Comparison of ENCODE assay signal across 8 cellular contexts in the genomic region with DNA sequence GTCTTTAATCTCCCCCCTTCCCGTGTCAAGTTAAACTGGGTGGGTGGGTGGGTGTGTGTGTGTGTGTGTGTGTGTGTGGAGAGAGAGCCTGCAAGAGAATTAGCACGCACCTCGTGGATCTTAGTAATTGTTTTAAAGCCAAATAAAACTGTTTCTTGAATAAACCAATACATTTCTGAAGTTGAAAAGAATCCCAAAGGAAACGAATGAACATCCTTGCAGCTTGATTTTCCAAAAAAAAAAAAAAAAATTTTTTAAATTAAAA. TPM values are rescaled to one million over a fixed set of nuclear protein-coding genes. Genes with fewer than 3 reads are reported as not detected.
DNase-seq lines count a peak whose midpoint lies in the region; ATAC-seq and TF ChIP-seq lines count a peak whose summit lies in the region.

No MANE protein-coding gene starts in this region.

- H3K27ac Mint-ChIP-seq in Caco-2 (ENCODE audit: unreplicated experiment) (peak overlapping the region; percentile 93), nephron progenitor cell (peak overlapping the region; percentile 55)

- H3K27ac ChIP-seq in colonic mucosa: peak overlapping the region; percentile 100

- no peaks in the 10 kb centered on the region for H3K27me3 ChIP-seq in Caco-2 (replicated peaks; ENCODE audit: control insufficient read depth, insufficient read depth, low read length)
- no peaks in the 10 kb centered on the region for H3K27me3 ChIP-seq in colonic mucosa

- no peak for DNase-seq in Caco-2
- DNase-seq in LHCN-M2 (ENCODE audit: low read depth): peak; percentile 23
- no peak for DNase-seq in colonic mucosa
- DNase-seq in nephron progenitor cell: no peak
- no peak for DNase-seq in GM13976 (ENCODE audit: low spot score)
- DNase-seq in posterior vena cava (ENCODE audit: low spot score): no peak

- no peaks in the 10 kb centered on the region for H3K36me3 ChIP-seq in Caco-2 (ENCODE audit: control insufficient read depth, insufficient read depth, low read length)
- H3K36me3 ChIP-seq in colonic mucosa: no peaks in the 10 kb centered on the region

- intact Hi-C loops in Caco-2 (cut with micrococcal nuclease; ENCODE audit: unreplicated experiment): no loop called here
- intact Hi-C loops in colonic mucosa (cut with DNase I): loop anchor here (10.0 kb wide), 1 partner anchor 63 kb away; no protein-coding TSS in a partner anchor
- intact Hi-C loops in posterior vena cava (cut with DNase I): loop anchor here in 1 of 2 donors (5.0 kb wide), 1 partner anchor 34 kb away; a partner anchor contains a TSS

- H3K4me1 Mint-ChIP-seq in Caco-2 (ENCODE audit: low read depth, unreplicated experiment) (no peaks in the 10 kb centered on the region), nephron progenitor cell (peaks cover 29% of the 10 kb centered on the region)

- H3K9me3 Mint-ChIP-seq in Caco-2 (ENCODE audit: unreplicated experiment): no peaks in the 10 kb centered on the region
- H3K9me3 Mint-ChIP-seq in nephron progenitor cell: no peaks in the 10 kb centered on the region

- TF ChIP-seq POLR2A in GM18505 (IDR thresholded peaks at IDR 0.05; ENCODE audit: borderline replicate concordance, extremely low read depth, insufficient read depth, insufficient read length): no peak

- in situ Hi-C loops in GM13976 (cut with MboI; ENCODE audit: low sequenced_read_pairs, unreplicated experiment): no loop called here

- peaks cover 36% of the 10 kb centered on the region for H3K36me3 Mint-ChIP-seq in Caco-2 (ENCODE audit: insufficient read depth, unreplicated experiment)
- H3K36me3 Mint-ChIP-seq in nephron progenitor cell (ENCODE audit: low read depth): no peaks in the 10 kb centered on the region

- no peaks in the 10 kb centered on the region for H3K27me3 Mint-ChIP-seq in Caco-2 (ENCODE audit: insufficient read depth, unreplicated experiment)
- H3K27me3 Mint-ChIP-seq in nephron progenitor cell (ENCODE audit: low read depth, poor library complexity): no peaks in the 10 kb centered on the region

- BruUV-seq in Caco-2 (replicated peaks; lab: Mats Ljungman, UMichigan): no TSS peak

- H3K4me3 ChIP-seq in Caco-2 (ENCODE audit: low read depth, low read length) (peak overlapping the region; percentile 88), colonic mucosa (peak overlapping the region; percentile 86)

- H3K9ac ChIP-seq in colonic mucosa (ENCODE audit: low read depth in 2 of 2, low read length in 2 of 2): peak overlapping the region in 1 of 2 donors; percentile 70

- H3K9me3 ChIP-seq in Caco-2 (no peaks in the 10 kb centered on the region), colonic mucosa (no peaks in the 10 kb centered on the region)

- CTCF ChIA-PET in Caco-2 (lab: Charles Lee): interaction anchor here (0.7 kb wide), 1 partner anchor 34 kb away, joined by 5 read pairs; no protein-coding TSS in a partner anchor

- H3K4me3 Mint-ChIP-seq in Caco-2 (ENCODE audit: unreplicated experiment): peak overlapping the region; percentile 94
- peak overlapping the region; percentile 93 for H3K4me3 Mint-ChIP-seq in nephron progenitor cell

- no peak for TF ChIP-seq CTCF in Caco-2 (IDR thresholded peaks at IDR 0.05; ENCODE audit: insufficient read depth in 1 of 2, low read depth in 1 of 2, low read length in 1 of 2, severe bottlenecking in 1 of 2, unreplicated experiment in 1 of 2)
- no peak for TF ChIP-seq CTCF in colonic mucosa (IDR thresholded peaks at IDR 0.05)
- TF ChIP-seq CTCF in nephron progenitor cell (IDR thresholded peaks at IDR 0.05): no peak
- TF ChIP-seq CTCF in GM13976 (IDR thresholded peaks at IDR 0.05; ENCODE audit: borderline replicate concordance, control extremely low read depth, extremely low read depth, insufficient read depth, missing control alignments): no peak

- H3K4me1 ChIP-seq in Caco-2: peaks cover 31% of the 10 kb centered on the region
- H3K4me1 ChIP-seq in colonic mucosa: peaks cover 9% of the 10 kb centered on the region

- ATAC-seq in GM18505 (IDR thresholded peaks at IDR 0.05; ENCODE audit: unreplicated experiment): no peak
- no peak for ATAC-seq in GM21529 (IDR thresholded peaks at IDR 0.05; ENCODE audit: unreplicated experiment)

- POLR2A ChIA-PET in Caco-2 (lab: Charles Lee): interaction anchor here (0.6 to 2.9 kb wide), 11 partner anchors 8 to 475 kb away, joined by 3 to 52 read pairs (median 4); a partner anchor contains a TSS

RNA-seq across cellular contexts. Expression of a gene that starts 0.4 kb away (rescaled TPM):
- 5.0 and 5.3 TPM in 2 replicates for total RNA-seq in Caco-2 (2022)
- total RNA-seq in LHCN-M2 (2014; rRNA removed): 4.5 and 6.1 TPM in 2 replicates
- 2.2 TPM for polyA plus RNA-seq in LHCN-M2 (2012)
- total RNA-seq in colonic mucosa: 10 to 100 TPM; 11.5 to 15.3 TPM
- total RNA-seq in posterior vena cava: 10 to 100 TPM; 16.9 to 18.5 TPM

RNA-seq across cellular contexts. Expression of a gene that starts 35.6 kb away (rescaled TPM):
- total RNA-seq in Caco-2 (2022) (17.0 and 20.4 TPM in 2 replicates), LHCN-M2 (2014; rRNA removed) (42.8 and 48.3 TPM in 2 replicates), colonic mucosa (10 to 100 TPM; 24.2 to 24.8 TPM), posterior vena cava (10 to 100 TPM; 13.9 to 16.2 TPM)
- 18.9 TPM for polyA plus RNA-seq in LHCN-M2 (2012)

RNA-seq across cellular contexts. Expression of a gene that starts 59.1 kb away (rescaled TPM):
- not detected in 2 replicates for total RNA-seq in Caco-2 (2022)
- 2.1 and 2.6 TPM in 2 replicates for total RNA-seq in LHCN-M2 (2014; rRNA removed)
- polyA plus RNA-seq in LHCN-M2 (2012): 3.4 TPM
- under 1 TPM; 0.32 to 0.35 TPM for total RNA-seq in colonic mucosa
- total RNA-seq in posterior vena cava: 1 to 10 TPM in 1 of 2 donors, under 1 TPM in 1; 1.00 to 2.2 TPM
